16 cellular contexts compared by ENCODE assay signal in the genomic region with DNA sequence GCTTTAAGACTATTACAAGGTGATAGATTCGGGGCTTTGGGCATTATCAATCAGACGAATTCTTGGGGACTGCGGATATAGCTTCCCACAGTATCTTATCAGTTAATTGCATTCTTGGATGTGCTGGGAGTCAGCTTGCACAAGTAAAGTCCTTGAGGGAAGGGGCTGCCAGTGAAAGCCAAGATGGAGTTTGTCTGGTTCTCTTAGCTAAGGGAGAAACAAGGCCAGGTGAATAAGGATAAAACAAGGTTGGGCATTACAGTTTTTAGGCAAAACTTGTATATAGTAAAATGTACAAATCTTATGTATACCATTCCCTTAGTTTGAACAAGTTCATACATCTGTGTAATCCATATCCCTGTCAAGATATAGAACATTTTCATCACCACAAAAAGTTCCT.
"Had no signal": no experiment of that assay in that cellular context is flagged by ENCODE, and none has a peak within 500 bp of the region (broad histone marks: within the 10 kb centered on the region; RNA-seq: fewer than 3 reads in every experiment).

No MANE protein-coding gene starts in this region.

- H3K27ac ChIP-seq: ascending aorta, prostate gland, vagina had no signal

- H3K9me3 ChIP-seq: ascending aorta, prostate gland, stomach, vagina had no signal

- H3K27me3 ChIP-seq: ascending aorta, stomach, vagina had no signal

- H3K4me3 ChIP-seq: ascending aorta, prostate gland, stomach, vagina had no signal

- H3K36me3 ChIP-seq: ascending aorta, prostate gland, vagina had no signal

- ATAC-seq: activated CD8-positive, alpha-beta T cell treated with anti-CD3 and anti-CD28 coated beads, Interleukin-2, amount 10 ng/mL, durations not matched to agents 7 days and 5 days; right cardiac atrium had no signal

- DNase-seq: activated CD4-positive, alpha-beta T cell treated with anti-CD3 and anti-CD28 coated beads, Interleukin-2, amount 10 ng/mL, durations not matched to agents 7 days and 5 days; activated CD8-positive, alpha-beta T cell treated with anti-CD3 and anti-CD28 coated beads, Interleukin-2, amount 10 ng/mL, durations not matched to agents 7 days and 5 days; activated effector memory CD4-positive, alpha-beta T cell treated with Interleukin-2 at 50 U/mL for 16 hours; activated naive CD4-positive, alpha-beta T cell treated with anti-CD3 and anti-CD28 coated beads, Interleukin-2, amount 10 ng/mL, durations not matched to agents 7 days and 5 days; activated T-cell treated with anti-CD3 and anti-CD28 coated beads, Interleukin-2, amount 50 U/mL, for 24 hours; cerebellar nuclear complex; cortex of kidney; head of caudate nucleus; right cardiac atrium; stomach; T-cell; T-helper 9 cell; trophoblast cell had no signal
